In the genomic region with DNA sequence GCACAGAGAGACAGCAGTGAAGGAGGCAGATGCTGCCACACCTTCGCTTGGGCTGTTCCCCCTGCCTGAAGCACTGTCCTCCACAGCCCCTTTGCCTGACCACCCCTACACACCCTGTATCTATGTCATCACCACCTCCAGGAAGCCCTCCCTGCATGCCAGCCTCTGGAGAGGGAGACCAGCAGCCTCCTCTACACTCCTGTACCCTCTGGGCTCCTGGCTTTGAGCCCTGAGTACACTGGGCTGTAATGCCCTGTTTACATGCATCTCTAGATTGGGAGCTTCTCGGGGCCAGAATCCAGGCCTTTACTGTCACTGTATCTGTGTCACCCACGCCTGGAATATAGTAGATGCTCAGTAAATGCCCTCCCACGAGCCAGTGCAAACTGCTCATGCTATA, we compare ENCODE assay signal across 24 cellular contexts. TPM values are rescaled to one million over a fixed set of nuclear protein-coding genes. Genes with fewer than 3 reads are reported as not detected.
"Had no signal": no experiment of that assay in that cellular context is flagged by ENCODE, and none has a peak within 500 bp of the region (broad histone marks: within the 10 kb centered on the region; RNA-seq: fewer than 3 reads in every experiment).

No MANE protein-coding gene starts in this region.

- H3K36me3 ChIP-seq: colonic mucosa, heart left ventricle, lower lobe of right lung, sigmoid colon had no signal

- H3K4me1 Mint-ChIP-seq: endodermal cell, T-cell had no signal

- H3K27me3 Mint-ChIP-seq: naive thymus-derived CD8-positive, alpha-beta T cell; T-cell had no signal

- H3K4me3 ChIP-seq: colonic mucosa, heart left ventricle, lower lobe of right lung, sigmoid colon, smooth muscle cell had no signal

- H3K36me3 Mint-ChIP-seq: activated naive CD4-positive, alpha-beta T cell treated with anti-CD3 and anti-CD28 coated beads, Interleukin-2, amount 50 U/mL, for 72 hours; brain; naive thymus-derived CD8-positive, alpha-beta T cell; T-cell had no signal

- H3K27ac Mint-ChIP-seq: activated naive CD4-positive, alpha-beta T cell treated with anti-CD3 and anti-CD28 coated beads, Interleukin-2, amount 50 U/mL, for 72 hours; T-helper 2 cell treated with Interferon-gamma antibody and Interleukin-4, amounts not matched to agents 5 μg/mL and 100 μg/mL, for 36 hours had no signal

- H3K27ac ChIP-seq: colonic mucosa, heart left ventricle, lower lobe of right lung, sigmoid colon, VCaP had no signal

- H3K9me3 Mint-ChIP-seq: activated naive CD4-positive, alpha-beta T cell treated with anti-CD3 and anti-CD28 coated beads, Interleukin-2, amount 50 U/mL, for 72 hours; endodermal cell; naive thymus-derived CD8-positive, alpha-beta T cell; T-cell had no signal

- DNase-seq: activated CD4-positive, alpha-beta T cell treated with anti-CD3 and anti-CD28 coated beads, Interleukin-2, amount 50 U/mL, for 1 hour; activated gamma-delta T cell treated with Interleukin-2 at 50 U/mL for 16 hours; activated T-cell treated with anti-CD3 and anti-CD28 coated beads, Interleukin-2, amount 50 U/mL, for 1 hour; aorta; caudate nucleus; colonic mucosa; endodermal cell; heart left ventricle; lower lobe of right lung; naive thymus-derived CD8-positive, alpha-beta T cell; nucleus accumbens; sigmoid colon; stimulated activated CD4-positive, alpha-beta T cell treated with anti-CD3 and anti-CD28 coated beads, Interleukin-15, amount 100 ng/mL, for 24 hours; stimulated activated naive CD4-positive, alpha-beta T cell; T-cell had no signal

- ATAC-seq: activated CD4-positive, CD25-positive, alpha-beta regulatory T cell treated with anti-CD3 and anti-CD28 coated beads, Interleukin-2, amount 50 U/mL, for 24 hours; activated naive CD4-positive, alpha-beta T cell treated with anti-CD3 and anti-CD28 coated beads, Interleukin-2, amount 50 U/mL, for 72 hours; heart left ventricle; left lobe of liver; lower lobe of right lung; naive thymus-derived CD8-positive, alpha-beta T cell; T-cell had no signal

- H3K4me3 Mint-ChIP-seq: brain; endodermal cell; naive thymus-derived CD8-positive, alpha-beta T cell; T-cell; T-helper 2 cell treated with Interferon-gamma antibody and Interleukin-4, amounts not matched to agents 5 μg/mL and 100 μg/mL, for 36 hours had no signal

- H3K9me3 ChIP-seq: colonic mucosa, heart left ventricle, lower lobe of right lung, sigmoid colon had no signal

- H3K27me3 ChIP-seq: colonic mucosa, heart left ventricle, sigmoid colon had no signal

- H3K4me1 ChIP-seq: colonic mucosa, lower lobe of right lung, sigmoid colon had no signal

- H3K4me2 ChIP-seq: smooth muscle cell had no signal

RNA-seq across cellular contexts. Expression of gene TMEM119, which starts 5.9 kb away (rescaled TPM):
- total RNA-seq: kidney epithelial cell, renal cortical epithelial cell had no signal
